8 cellular contexts compared by ENCODE assay signal in genomic region chr16:51818342-51818944, GRCh38.
DNase-seq lines count a peak whose midpoint lies in the region; ATAC-seq and TF ChIP-seq lines count a peak whose summit lies in the region.

No MANE protein-coding gene starts in this region.

- POLR2A ChIA-PET in OCI-LY7 (lab: Charles Lee): interaction anchor here (0.7 kb wide), 1 partner anchor 39 kb away, joined by 3 read pairs; no protein-coding TSS in a partner anchor

- intact Hi-C loops in OCI-LY7 (cut with micrococcal nuclease; ENCODE audit: unreplicated experiment): loop anchor here (5.0 kb wide), 1 partner anchor 164 kb away; no protein-coding TSS in a partner anchor
- intact Hi-C loops in esophagus muscularis mucosa (cut with DNase I): no loop called here

- in situ Hi-C loops in HAP-1 (cut with MboI; ENCODE audit: low sequenced_read_pairs): no loop called here

- H3K4me1 Mint-ChIP-seq in immature natural killer cell: no peaks in the 10 kb centered on the region

- CTCF ChIA-PET in OCI-LY7 (lab: Charles Lee; ENCODE audit: unreplicated experiment): no interaction called here

- H4K20me1 ChIP-seq in OCI-LY7 (ENCODE audit: insufficient read depth, low read length): no peaks in the 10 kb centered on the region

- DNase-seq in DMS 273 treated with DMSO at 0.1 percent for 48 hours (lab: John Stamatoyannopoulos, UW) (peak; percentile 6), HAP-1 (ENCODE audit: low spot score in 2 of 2) (peak; percentile 36 to 75), OCI-LY7 (ENCODE audit: low spot score) (peak; percentile 1), fibroblast of peridontal ligament (ENCODE audit: extremely low read depth) (peak; percentile 77), retinal pigment epithelial cell (ENCODE audit: low read depth) (no peak), immature natural killer cell (no peak), esophagus muscularis mucosa (ENCODE audit: extremely low spot score) (no peak)

- ATAC-seq in GM21529 (IDR thresholded peaks at IDR 0.05; ENCODE audit: unreplicated experiment): no peak

- H3K27ac ChIP-seq in OCI-LY7 (ENCODE audit: low read depth, low read length, poor library complexity, severe bottlenecking) (no peak overlapping the region), esophagus muscularis mucosa (replicated peaks in 1 of 4) (no peak overlapping the region)

- no peaks in the 10 kb centered on the region for H3K4me1 ChIP-seq in HAP-1
- H3K4me1 ChIP-seq in OCI-LY7 (ENCODE audit: insufficient read depth, low read length, poor library complexity, severe bottlenecking): no peaks in the 10 kb centered on the region
- H3K4me1 ChIP-seq in esophagus muscularis mucosa: no peaks in the 10 kb centered on the region

- peaks cover 0 to 11% (median 8%) of the 10 kb centered on the region in 6 donors for H3K9me3 Mint-ChIP-seq in immature natural killer cell

- H3K9me2 ChIP-seq in OCI-LY7 (ENCODE audit: insufficient read depth, low read length): no peaks in the 10 kb centered on the region

- no peak overlapping the region for H2AFZ ChIP-seq in OCI-LY7 (ENCODE audit: low read length)

- H3K4me3 Mint-ChIP-seq in immature natural killer cell: no peak overlapping the region

- 37% methylated on average over 4 of the region's 4 CpGs for WGBS in esophagus muscularis mucosa

- H3K4me3 ChIP-seq in HAP-1 (no peak overlapping the region), OCI-LY7 (ENCODE audit: low read depth, low read length, poor library complexity, severe bottlenecking) (no peak overlapping the region), retinal pigment epithelial cell (ENCODE audit: low read length) (no peak overlapping the region), esophagus muscularis mucosa (no peak overlapping the region)

- H3K27me3 ChIP-seq in HAP-1 (ENCODE audit: low read depth): no peaks in the 10 kb centered on the region
- H3K27me3 ChIP-seq in esophagus muscularis mucosa: no peaks in the 10 kb centered on the region

- H3K36me3 Mint-ChIP-seq in immature natural killer cell: no peaks in the 10 kb centered on the region

- TF ChIP-seq EP300 in esophagus muscularis mucosa (IDR thresholded peaks at IDR 0.05): no peak

- no TSS peak for BruUV-seq in OCI-LY7 (replicated peaks; lab: Mats Ljungman, UMichigan)

- no peaks in the 10 kb centered on the region for H3K27me3 Mint-ChIP-seq in immature natural killer cell (ENCODE audit: low read depth in 3 of 3)

- TF ChIP-seq CTCF in OCI-LY7 (conservative IDR thresholded peaks at IDR 0.05; ENCODE audit: low read length) (peak; percentile 75), retinal pigment epithelial cell (conservative IDR thresholded peaks at IDR 0.05; ENCODE audit: low read depth, low read length) (peak; percentile 93), esophagus muscularis mucosa (IDR thresholded peaks at IDR 0.05) (peak in 1 of 3 experiments; percentile 29)

- H3K9me3 ChIP-seq in HAP-1 (no peaks in the 10 kb centered on the region), OCI-LY7 (ENCODE audit: low read length) (no peaks in the 10 kb centered on the region), esophagus muscularis mucosa (no peaks in the 10 kb centered on the region)

- H3K4me2 ChIP-seq in OCI-LY7 (ENCODE audit: low read length): no peak overlapping the region

- H3K79me2 ChIP-seq in OCI-LY7 (ENCODE audit: insufficient read depth, low read depth, low read length): no peaks in the 10 kb centered on the region

- no peak overlapping the region for H3K27ac Mint-ChIP-seq in immature natural killer cell

- H3K36me3 ChIP-seq in HAP-1 (replicated peaks) (no peaks in the 10 kb centered on the region), OCI-LY7 (ENCODE audit: insufficient read depth, low read length) (no peaks in the 10 kb centered on the region), esophagus muscularis mucosa (no peaks in the 10 kb centered on the region)

- no peak for TF ChIP-seq POLR2A in esophagus muscularis mucosa (IDR thresholded peaks at IDR 0.05; ENCODE audit: low read depth)

Comparison
In these comparisons a context has a peak if more than half of its experiments do, and no peak if none do; other contexts are left out.
1. DNase-seq: peak in DMS 273 treated with DMSO at 0.1 percent for 48 hours (single experiment), HAP-1 (2 of 2), OCI-LY7 (single experiment) and fibroblast of peridontal ligament (single experiment); none in retinal pigment epithelial cell (single experiment), immature natural killer cell (0 of 3) and esophagus muscularis mucosa (single experiment).